29 cellular contexts compared by ENCODE assay signal in the genomic region with DNA sequence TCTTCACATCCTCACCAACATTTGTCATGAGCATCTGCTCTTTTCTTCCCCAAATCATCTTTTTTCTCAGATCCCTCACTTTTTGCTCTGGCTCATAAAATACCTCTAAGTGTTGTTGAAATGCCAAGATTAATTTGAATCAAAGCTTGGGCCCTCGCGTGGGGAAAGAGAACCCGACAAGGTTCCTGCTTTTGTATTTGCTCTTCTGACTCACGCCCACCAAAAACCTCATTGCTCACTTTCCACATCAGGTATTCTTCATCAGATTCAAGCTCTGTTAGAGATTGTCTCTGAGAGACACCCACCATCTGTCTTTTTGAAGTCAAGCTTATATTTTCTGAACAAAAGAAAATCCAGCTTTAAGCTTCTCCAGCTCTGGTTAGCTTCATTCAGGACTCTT.
"Had no signal": no experiment of that assay in that cellular context is flagged by ENCODE, and none has a peak within 500 bp of the region (broad histone marks: within the 10 kb centered on the region; RNA-seq: fewer than 3 reads in every experiment).

No MANE protein-coding gene starts in this region.

- H3K9me3 Mint-ChIP-seq: naive thymus-derived CD8-positive, alpha-beta T cell; natural killer cell treated with Interleukin-12 subunit alpha and Interleukin-12 subunit beta and Interleukin-15 and Interleukin-18, amount 100 ng/mL, for 72 hours; neural crest cell; stimulated activated memory B cell treated with anti-CD40 and anti-IgM and Interleukin-4, amounts not matched to agents 10 μg/mL and 1 μg/mL and 100 μg/mL, for 72 hours; stimulated activated naive CD8-positive, alpha-beta T cell treated with anti-CD3 and anti-CD28 coated beads, Interleukin-15, amount 100 ng/mL, for 72 hours had no signal

- H3K27ac Mint-ChIP-seq: naive thymus-derived CD8-positive, alpha-beta T cell; natural killer cell treated with Interleukin-12 subunit alpha and Interleukin-12 subunit beta and Interleukin-15 and Interleukin-18, amount 100 ng/mL, for 72 hours; nephron progenitor cell; stimulated activated memory B cell treated with anti-CD40 and anti-IgM and Interleukin-4, amounts not matched to agents 10 μg/mL and 1 μg/mL and 100 μg/mL, for 72 hours; stimulated activated naive CD8-positive, alpha-beta T cell treated with anti-CD3 and anti-CD28 coated beads, Interleukin-15, amount 100 ng/mL, for 72 hours had no signal

- H3K9me3 ChIP-seq: neutrophil, pancreas, prostate gland, right lobe of liver, sigmoid colon, spleen, suprapubic skin, testis, tibial artery, transverse colon, upper lobe of left lung, vagina had no signal

- H3K4me3 ChIP-seq: pancreas, prostate gland, right lobe of liver, sigmoid colon, spleen, suprapubic skin, testis, tibial artery, transverse colon, upper lobe of left lung, vagina had no signal

- H3K36me3 ChIP-seq: neutrophil, pancreas, prostate gland, right lobe of liver, sigmoid colon, spleen, suprapubic skin, tibial artery, transverse colon, upper lobe of left lung, vagina had no signal

- H3K27me3 ChIP-seq: right lobe of liver, testis, vagina had no signal

- ATAC-seq: naive thymus-derived CD8-positive, alpha-beta T cell; natural killer cell treated with Interleukin-12 subunit alpha and Interleukin-12 subunit beta and Interleukin-15 and Interleukin-18, amount 100 ng/mL, for 72 hours; pancreas; right cardiac atrium; right lobe of liver; stimulated activated memory B cell treated with anti-CD40 and anti-IgM and Interleukin-4, amounts not matched to agents 10 μg/mL and 1 μg/mL and 100 μg/mL, for 72 hours; stimulated activated naive CD8-positive, alpha-beta T cell treated with anti-CD3 and anti-CD28 coated beads, Interleukin-15, amount 100 ng/mL, for 72 hours; stimulated activated naive CD8-positive, alpha-beta T cell treated with anti-CD3 and anti-CD28 coated beads, Interleukin-15, Interleukin-2, amounts not matched to agents 100 U/mL and 50 U/mL, for 24 hours had no signal

- DNase-seq: naive thymus-derived CD8-positive, alpha-beta T cell; nephron progenitor cell; pancreas; right cardiac atrium; right lobe of liver; sigmoid colon; small intestine; spleen; stimulated activated CD4-positive, alpha-beta T cell treated with anti-CD3 and anti-CD28 coated beads, Interleukin-12 subunit alpha, Interleukin-12 subunit beta, amount 100 ng/mL, for 4 hours; stimulated activated CD4-positive, alpha-beta T cell treated with anti-CD3 and anti-CD28 coated beads, Interleukin-1b, Interleukin-23, amount 100 ng/mL, for 48 hours; stimulated activated CD4-positive, alpha-beta T cell treated with anti-CD3 and anti-CD28 coated beads, Interleukin-4, amount 100 ng/mL, for 1 hour; stimulated activated CD4-positive, alpha-beta T cell treated with anti-CD3 and anti-CD28 coated beads, Interleukin-4, amount 100 ng/mL, for 4 hours; stimulated activated CD8-positive, alpha-beta memory T cell treated with anti-CD3 and anti-CD28 coated beads, Interleukin-4, amount 100 ng/mL, for 48 hours; stimulated activated naive CD4-positive, alpha-beta T cell; stimulated activated naive CD8-positive, alpha-beta T cell treated with anti-CD3 and anti-CD28 coated beads, Interleukin-15, amount 100 ng/mL, for 72 hours; stimulated activated naive CD8-positive, alpha-beta T cell treated with anti-CD3 and anti-CD28 coated beads, Interleukin-15, Interleukin-2, amounts not matched to agents 100 U/mL and 50 U/mL, for 24 hours; substantia nigra; testis; tibial artery; transverse colon; upper lobe of left lung had no signal

- FAIRE-seq: pancreas, small intestine, urothelium cell line had no signal

- H3K27ac ChIP-seq: neutrophil, pancreas, prostate gland, right lobe of liver, sigmoid colon, spleen, suprapubic skin, testis, tibial artery, transverse colon, upper lobe of left lung, vagina had no signal

- H3K36me3 Mint-ChIP-seq: naive thymus-derived CD8-positive, alpha-beta T cell; natural killer cell treated with Interleukin-12 subunit alpha and Interleukin-12 subunit beta and Interleukin-15 and Interleukin-18, amount 100 ng/mL, for 72 hours; stimulated activated memory B cell treated with anti-CD40 and anti-IgM and Interleukin-4, amounts not matched to agents 10 μg/mL and 1 μg/mL and 100 μg/mL, for 72 hours had no signal

- H3K4me3 Mint-ChIP-seq: naive thymus-derived CD8-positive, alpha-beta T cell; natural killer cell treated with Interleukin-12 subunit alpha and Interleukin-12 subunit beta and Interleukin-15 and Interleukin-18, amount 100 ng/mL, for 72 hours; nephron progenitor cell; neural crest cell; stimulated activated memory B cell treated with anti-CD40 and anti-IgM and Interleukin-4, amounts not matched to agents 10 μg/mL and 1 μg/mL and 100 μg/mL, for 72 hours; stimulated activated naive CD8-positive, alpha-beta T cell treated with anti-CD3 and anti-CD28 coated beads, Interleukin-15, amount 100 ng/mL, for 72 hours had no signal
